ENCODE assay signal across 1 cellular context in genomic region chr9:130110596-130111021, GRCh38.
TF ChIP-seq lines count a peak whose summit lies in the region.

No MANE protein-coding gene starts in this region.

TF ChIP-seq in IMR-90, 13 proteins besides CTCF, POLR2A, EP300 and RAD21 (continued from another document):
- TF ChIP-seq ELK1 (IDR thresholded peaks at IDR 0.05; ENCODE audit: borderline replicate concordance, low read depth, low read length): no peak
TF ChIP-seq in IMR-90: peak in this region for 1.
